ENCODE assay signal across 11 cellular contexts in the genomic region with DNA sequence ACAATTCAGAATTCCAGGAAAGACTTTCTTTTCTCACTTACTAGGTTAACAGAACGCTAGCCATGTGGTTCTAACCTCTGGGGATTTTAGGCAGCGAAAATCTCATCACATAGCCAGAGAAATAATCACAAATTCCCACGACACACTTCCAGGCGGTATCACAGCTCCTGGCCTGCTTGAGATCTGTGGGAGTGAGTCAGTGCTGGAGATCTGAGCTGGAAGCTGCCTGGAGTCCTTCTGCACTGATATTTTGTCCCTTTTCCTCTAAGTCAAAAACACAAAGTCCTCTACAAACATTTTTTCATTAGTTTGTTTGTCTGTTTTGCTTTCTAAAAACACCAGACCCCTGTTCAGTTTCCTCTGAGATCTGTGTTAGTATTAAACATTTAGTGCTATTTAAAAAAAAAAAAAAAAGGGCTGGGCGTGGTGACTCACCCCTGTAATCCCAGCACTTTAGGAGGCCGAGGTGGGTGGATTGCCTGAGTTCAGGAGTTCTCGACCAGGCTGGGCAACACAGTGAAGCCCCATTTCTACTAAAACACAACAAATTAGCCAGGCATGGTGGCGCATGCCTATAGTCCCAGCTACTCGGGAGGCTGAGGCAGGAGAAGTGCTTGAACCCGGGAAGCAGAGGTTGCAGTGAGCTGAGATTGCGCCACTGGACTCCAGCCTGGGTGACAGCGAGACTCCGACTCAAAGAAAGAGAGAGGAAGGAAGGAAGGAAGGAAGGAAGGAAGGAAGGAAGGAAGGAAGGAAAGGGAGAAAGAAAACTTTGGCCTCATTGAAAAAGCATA. TPM values are rescaled to one million over a fixed set of nuclear protein-coding genes. Genes with fewer than 3 reads are reported as not detected.
DNase-seq lines count a peak whose midpoint lies in the region; ATAC-seq and TF ChIP-seq lines count a peak whose summit lies in the region.
"Had no signal": no experiment of that assay in that cellular context is flagged by ENCODE, and none has a peak within 500 bp of the region (broad histone marks: within the 10 kb centered on the region; RNA-seq: fewer than 3 reads in every experiment).

No MANE protein-coding gene starts in this region.

- POLR2A ChIA-PET in SK-N-SH (lab: Yijun Ruan, JAX), result no interaction called here

- H3K4me3 ChIP-seq in BLaER1 treated with 17β-estradiol and CSF1 and Interleukin-3, amounts not matched to agents 10 nM and 100 nM, result no peak overlapping the region
- no peak overlapping the region for H3K4me3 ChIP-seq in SK-N-SH (ENCODE audit: low read depth in 2 of 2, low read length in 1 of 2)
- H3K4me3 ChIP-seq in fibroblast of the aortic adventitia (ENCODE audit: low read depth, low read length), result no peak overlapping the region
- no peak overlapping the region for H3K4me3 ChIP-seq in psoas muscle
- H3K4me3 ChIP-seq: neural progenitor cell had no signal

- no peaks in the 10 kb centered on the region for H3K36me3 ChIP-seq in BLaER1 treated with 17β-estradiol and CSF1 and Interleukin-3, amounts not matched to agents 10 nM and 100 nM
- H3K36me3 ChIP-seq in SK-N-SH (replicated peaks in 1 of 2; ENCODE audit: control insufficient read depth in 1 of 2, insufficient read depth in 2 of 2, low read length in 1 of 2) (no peaks in the 10 kb centered on the region), psoas muscle (ENCODE audit: insufficient read depth in 1 of 2, low read depth in 1 of 2) (no peaks in the 10 kb centered on the region)
- H3K36me3 ChIP-seq: neural progenitor cell had no signal

- no peak for TF ChIP-seq RAD21 in SK-N-SH (IDR thresholded peaks at IDR 0.05; ENCODE audit: low read length)

- 76% methylated on average over 13 of the region's 13 CpGs for WGBS in SK-N-SH (ENCODE audit: low lambda C conversion rate)
- 67 to 74% (median 70%) methylated on average over 13 of the region's 13 CpGs for WGBS in psoas muscle, 3 donors

- peaks cover 10 to 72% (median 60%) of the 10 kb centered on the region in 10 experiments; a peak in 19 of 20 replicates for H3K4me1 ChIP-seq in BLaER1 treated with 17β-estradiol and CSF1 and Interleukin-3, amounts not matched to agents 10 nM and 100 nM
- H3K4me1 ChIP-seq in SK-N-SH (ENCODE audit: control insufficient read depth in 1 of 2, insufficient read depth in 2 of 2, low read depth in 1 of 2, low read length in 1 of 2), result peaks cover 0 to under 1% of the 10 kb centered on the region in 2 experiments; a peak in 1 of 4 replicates
- peaks cover 5% of the 10 kb centered on the region for H3K4me1 ChIP-seq in psoas muscle
- H3K4me1 ChIP-seq: neural progenitor cell had no signal

- intact Hi-C loops in psoas muscle (cut with DNase I), result loop anchor here (5.0 kb wide), 1 partner anchor 37 kb away; no protein-coding TSS in a partner anchor

- H3K9me3 ChIP-seq in BLaER1 treated with 17β-estradiol and CSF1 and Interleukin-3, amounts not matched to agents 10 nM and 100 nM (replicated peaks in 1 of 11), result peaks cover 0 to 10% (median 0%) of the 10 kb centered on the region in 11 experiments; a peak in 4 of 22 replicates
- H3K9me3 ChIP-seq in SK-N-SH, result no peaks in the 10 kb centered on the region
- H3K9me3 ChIP-seq in psoas muscle, result no peaks in the 10 kb centered on the region

- H3K9ac ChIP-seq in BLaER1 treated with 17β-estradiol and CSF1 and Interleukin-3, amounts not matched to agents 10 nM and 100 nM, result no peak overlapping the region; a peak in 1 of 22 replicates
- no peak overlapping the region for H3K9ac ChIP-seq in SK-N-SH
- H3K9ac ChIP-seq: neural progenitor cell had no signal

- ATAC-seq in psoas muscle (peak in 1 of 4 donors; percentile 18), HG03045 (IDR thresholded peaks at IDR 0.05; ENCODE audit: unreplicated experiment) (no peak), GM21619 (IDR thresholded peaks at IDR 0.05; ENCODE audit: unreplicated experiment) (no peak)

- no peak for DNase-seq in SK-N-SH
- peak; percentile 93 for DNase-seq in fibroblast of the aortic adventitia (ENCODE audit: low read depth)
- DNase-seq in psoas muscle, result peak in 1 of 2 donors; percentile 36
- DNase-seq in NCI-H2196 (lab: John Stamatoyannopoulos, UW; ENCODE audit: unreplicated experiment), result no peak
- DNase-seq in NCI-H1092 treated with DMSO at 0.1 percent for 48 hours (lab: John Stamatoyannopoulos, UW), result no peak
- DNase-seq: SIG-M5; stimulated activated CD8-positive, alpha-beta memory T cell treated with anti-CD3 and anti-CD28 coated beads, Interleukin-4, amount 100 ng/mL, for 48 hours had no signal

- CTCF ChIA-PET in SK-N-SH (lab: Yijun Ruan, JAX), result no interaction called here

- H3F3A ChIP-seq in SK-N-SH (replicated peaks; ENCODE audit: insufficient read depth), result peaks cover 8% of the 10 kb centered on the region

- no peak for TF ChIP-seq EP300 in SK-N-SH (IDR thresholded peaks at IDR 0.05; ENCODE audit: borderline replicate concordance in 1 of 2, low read depth in 1 of 2, low read length in 1 of 2)

- H3K27me3 ChIP-seq in BLaER1 treated with 17β-estradiol and CSF1 and Interleukin-3, amounts not matched to agents 10 nM and 100 nM, result no peaks in the 10 kb centered on the region
- no peaks in the 10 kb centered on the region for H3K27me3 ChIP-seq in SK-N-SH (ENCODE audit: insufficient read depth)
- no peaks in the 10 kb centered on the region for H3K27me3 ChIP-seq in psoas muscle (ENCODE audit: insufficient read depth in 3 of 3, low read length in 2 of 3)

- no peaks in the 10 kb centered on the region for H3K9me2 ChIP-seq in SK-N-SH

- H4K20me1 ChIP-seq in BLaER1 treated with 17β-estradiol and CSF1 and Interleukin-3, amounts not matched to agents 10 nM and 100 nM, result no peaks in the 10 kb centered on the region; a peak in 1 of 22 replicates
- H4K20me1 ChIP-seq in SK-N-SH (ENCODE audit: insufficient read depth), result no peaks in the 10 kb centered on the region

- H3K27ac ChIP-seq in BLaER1 treated with 17β-estradiol and CSF1 and Interleukin-3, amounts not matched to agents 10 nM and 100 nM, result peak overlapping the region in 3 of 11 experiments; percentile 8 to 67 (median 10); a peak in 4 of 22 replicates
- peak overlapping the region in 1 of 2 experiments; percentile 15; a peak in 1 of 4 replicates for H3K27ac ChIP-seq in SK-N-SH (ENCODE audit: low read depth in 2 of 2, low read length in 1 of 2)
- H3K27ac ChIP-seq in psoas muscle, result peak overlapping the region; percentile 85
- H3K27ac ChIP-seq: neural progenitor cell had no signal

- no peaks in the 10 kb centered on the region for H3K79me2 ChIP-seq in SK-N-SH (ENCODE audit: insufficient read depth)

- TF ChIP-seq CTCF in SK-N-SH (IDR thresholded peaks at IDR 0.05), result no peak
- TF ChIP-seq CTCF in fibroblast of the aortic adventitia (IDR thresholded peaks at IDR 0.05; ENCODE audit: insufficient read depth, low read length), result no peak
- TF ChIP-seq CTCF in psoas muscle (IDR thresholded peaks at IDR 0.05), result no peak

- H2AFZ ChIP-seq in SK-N-SH (ENCODE audit: low read depth), result peak overlapping the region; percentile 56
- H2AFZ ChIP-seq: neural progenitor cell had no signal

- peak overlapping the region in 9 of 11 experiments; percentile 34 to 83 (median 75); a peak in 15 of 22 replicates for H3K4me2 ChIP-seq in BLaER1 treated with 17β-estradiol and CSF1 and Interleukin-3, amounts not matched to agents 10 nM and 100 nM
- H3K4me2 ChIP-seq in SK-N-SH, result 0 out of 2 replicates have a peak overlapping the region, but pooled peaks have one; percentile 6
- H3K4me2 ChIP-seq: neural progenitor cell had no signal

TF ChIP-seq in SK-N-SH, 30 proteins besides CTCF, POLR2A, EP300 and RAD21:
- no peak for TF ChIP-seq GABPA (IDR thresholded peaks at IDR 0.05; ENCODE audit: low read depth)
- peak; percentile 11; the same call in 1 of the 2 replicates for TF ChIP-seq FOSL2 (IDR thresholded peaks at IDR 0.05; ENCODE audit: borderline replicate concordance, low read depth)

RNA-seq across cellular contexts. Expression of gene UBE2L5, which starts 12.2 kb away (rescaled TPM):
- polyA plus RNA-seq in SK-N-SH (2012; rRNA removed) (0.02 and 0.15 TPM in 2 replicates), psoas muscle (not detected)
- 0.10 and 0.15 TPM in 2 replicates for polyA plus RNA-seq in SK-N-SH (2012; cell fraction: cytosol; rRNA removed)
- polyA plus RNA-seq in SK-N-SH (2012; cell fraction: nucleus; rRNA removed), result 0.18 and 0.33 TPM in 2 replicates
- total RNA-seq in fibroblast of the aortic adventitia (ENCODE audit: low replicate concordance) (under 0.01 TPM in 1 of 2 replicates, not detected in the other), psoas muscle (not detected)

RNA-seq across cellular contexts. Expression of gene HMGB1, which starts 55.6 kb away (rescaled TPM):
- polyA plus RNA-seq in SK-N-SH (2012; rRNA removed) (166 and 193 TPM in 2 replicates), psoas muscle (100 to 1,000 TPM; 173 to 332 (median 295) TPM)
- 261 and 301 TPM in 2 replicates for polyA plus RNA-seq in SK-N-SH (2012; cell fraction: cytosol; rRNA removed)
- polyA plus RNA-seq in SK-N-SH (2012; cell fraction: nucleus; rRNA removed), result 122 and 230 TPM in 2 replicates
- total RNA-seq in fibroblast of the aortic adventitia (ENCODE audit: low replicate concordance) (319 and 407 TPM in 2 replicates), psoas muscle (100 to 1,000 TPM; 126 to 216 (median 187) TPM)
